In the genomic region with DNA sequence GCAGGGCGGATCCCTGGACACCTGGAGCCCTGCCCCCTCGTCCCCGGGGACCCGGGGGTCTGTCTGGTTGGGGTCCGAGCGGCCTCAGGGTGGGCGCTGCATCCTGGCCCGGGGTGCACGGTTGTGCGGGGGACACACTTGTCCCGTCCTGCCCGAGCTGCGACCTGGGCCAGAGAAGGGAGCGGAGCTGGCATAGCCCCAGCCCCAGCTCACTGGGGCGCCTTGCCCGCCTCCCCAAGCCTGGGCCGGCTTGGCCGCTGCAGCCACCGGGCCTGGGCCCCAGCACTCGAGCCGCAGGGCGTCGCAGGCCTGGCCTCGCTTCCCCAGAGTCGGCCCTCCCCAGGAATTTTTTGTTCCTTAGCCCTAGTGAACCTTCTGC, we compare ENCODE assay signal across 9 cellular contexts. TPM values are rescaled to one million over a fixed set of nuclear protein-coding genes. Genes with fewer than 3 reads are reported as not detected.
DNase-seq lines count a peak whose midpoint lies in the region; ATAC-seq, FAIRE-seq and TF ChIP-seq lines count a peak whose summit lies in the region.
"Had no signal": no experiment of that assay in that cellular context is flagged by ENCODE, and none has a peak within 500 bp of the region (broad histone marks: within the 10 kb centered on the region; RNA-seq: fewer than 3 reads in every experiment).

No MANE protein-coding gene starts in this region.

- H3K4me1 ChIP-seq in SK-N-SH (ENCODE audit: control insufficient read depth in 1 of 2, insufficient read depth in 2 of 2, low read depth in 1 of 2, low read length in 1 of 2) (peaks cover 0 to 23% of the 10 kb centered on the region in 2 experiments; a peak in 1 of 4 replicates), endothelial cell of umbilical vein (ENCODE audit: control insufficient read depth, extremely low read depth, insufficient read depth, low read length) (no peaks in the 10 kb centered on the region), mesodermal cell (ENCODE audit: control insufficient read depth, insufficient read depth, low read length, poor library complexity, severe bottlenecking) (peaks cover 7% of the 10 kb centered on the region), uterus (no peaks in the 10 kb centered on the region)

- BruUV-seq in endothelial cell of umbilical vein (replicated peaks; lab: Mats Ljungman, UMichigan): no TSS peak

- intact Hi-C loops in endothelial cell of umbilical vein (cut with micrococcal nuclease) (loop anchor here (1.0 to 10.0 kb wide), 3 partner anchors 1597 to 1954 kb away; no protein-coding TSS in a partner anchor), uterus (cut with DNase I; ENCODE audit: low total_unique reads) (no loop called here)

- ATAC-seq in SK-N-SH treated with all-trans-retinoic acid at 6 μM for 48 hours: no peak
- ATAC-seq in GM21390 (IDR thresholded peaks at IDR 0.05; ENCODE audit: unreplicated experiment): no peak
- ATAC-seq in GM19324 (IDR thresholded peaks at IDR 0.05; ENCODE audit: low FRiP score, unreplicated experiment): no peak

- DNase-seq in SK-N-SH (no peak), endothelial cell of umbilical vein (ENCODE audit: low read depth, low spot score) (no peak), uterus (no peak)
- no peak for DNase-seq in stimulated activated CD8-positive, alpha-beta memory T cell treated with anti-CD3 and anti-CD28 coated beads, Interleukin-4, amount 100 ng/mL, for 48 hours

- TF ChIP-seq RAD21 in SK-N-SH (IDR thresholded peaks at IDR 0.05; ENCODE audit: low read length): no peak

- peaks cover 1 to 8% of the 10 kb centered on the region in 2 experiments for H3K36me3 ChIP-seq in SK-N-SH (replicated peaks in 1 of 2; ENCODE audit: control insufficient read depth in 1 of 2, insufficient read depth in 2 of 2, low read length in 1 of 2)
- H3K36me3 ChIP-seq in endothelial cell of umbilical vein (ENCODE audit: control insufficient read depth in 2 of 2, extremely low read depth in 1 of 2, insufficient read depth in 2 of 2, low read length in 2 of 2): peaks cover 0 to 2% of the 10 kb centered on the region in 2 experiments
- H3K36me3 ChIP-seq in mesodermal cell (ENCODE audit: control insufficient read depth, insufficient read depth, low read length): peaks cover 30% of the 10 kb centered on the region
- H3K36me3 ChIP-seq in uterus: no peaks in the 10 kb centered on the region

- H3K4me3 ChIP-seq in SK-N-SH (ENCODE audit: low read depth in 2 of 2, low read length in 1 of 2): peak overlapping the region; percentile 52 to 58; a peak in 3 of 4 replicates
- H3K4me3 ChIP-seq in endothelial cell of umbilical vein (replicated peaks in 1 of 3; ENCODE audit: insufficient read depth in 1 of 3, low read depth in 1 of 3, low read length in 3 of 3): peak overlapping the region in 2 of 3 experiments; percentile 39 to 52
- H3K4me3 ChIP-seq in mesodermal cell (ENCODE audit: extremely low read depth, insufficient read depth, low read length, poor library complexity, severe bottlenecking): peak overlapping the region; percentile 31
- peak overlapping the region; percentile 22 to 45 for H3K4me3 ChIP-seq in uterus

- H2AFZ ChIP-seq in SK-N-SH (ENCODE audit: low read depth) (no peak overlapping the region), endothelial cell of umbilical vein (ENCODE audit: low read depth, low read length) (no peak overlapping the region)

- FAIRE-seq in endothelial cell of umbilical vein (lab: Jason Lieb, UNC): no peak

- no peaks in the 10 kb centered on the region for H3K79me2 ChIP-seq in SK-N-SH (ENCODE audit: insufficient read depth)
- no peaks in the 10 kb centered on the region for H3K79me2 ChIP-seq in endothelial cell of umbilical vein (ENCODE audit: control insufficient read depth, insufficient read depth, low read length)

- no peak for TF ChIP-seq EP300 in SK-N-SH (IDR thresholded peaks at IDR 0.05; ENCODE audit: borderline replicate concordance in 1 of 2, low read depth in 1 of 2, low read length in 1 of 2)

- TF ChIP-seq POLR2A in endothelial cell of umbilical vein (IDR thresholded peaks at IDR 0.05; ENCODE audit: low read depth, low read length) (no peak), uterus (IDR thresholded peaks at IDR 0.05) (no peak)

- no peaks in the 10 kb centered on the region for H3K27me3 ChIP-seq in SK-N-SH (ENCODE audit: insufficient read depth)
- H3K27me3 ChIP-seq in endothelial cell of umbilical vein (ENCODE audit: control insufficient read depth in 2 of 2, insufficient read depth in 2 of 2, low read length in 2 of 2): no peaks in the 10 kb centered on the region
- H3K27me3 ChIP-seq in uterus: no peaks in the 10 kb centered on the region

- H3K27ac ChIP-seq in SK-N-SH (ENCODE audit: low read depth in 2 of 2, low read length in 1 of 2): no peak overlapping the region
- H3K27ac ChIP-seq in endothelial cell of umbilical vein (ENCODE audit: insufficient read depth, low read depth, low read length): no peak overlapping the region
- no peak overlapping the region for H3K27ac ChIP-seq in mesodermal cell (ENCODE audit: low read depth, low read length, severe bottlenecking)
- H3K27ac ChIP-seq in uterus: no peak overlapping the region
- H3K27ac ChIP-seq: 22Rv1 had no signal

- H3F3A ChIP-seq in SK-N-SH (replicated peaks; ENCODE audit: insufficient read depth): no peaks in the 10 kb centered on the region

- POLR2A ChIA-PET in SK-N-SH (lab: Yijun Ruan, JAX): no interaction called here
- POLR2A ChIA-PET in endothelial cell of umbilical vein (lab: Charles Lee): no interaction called here

- WGBS in SK-N-SH (ENCODE audit: low lambda C conversion rate): 95% methylated on average over 9 of the region's 25 CpGs
- WGBS in mesodermal cell (ENCODE audit: insufficient coverage in 2 of 2), 2 experiments: 78 to 84% methylated on average over 24 of the region's 25 CpGs

- dilution Hi-C loops in endothelial cell of umbilical vein (cut with MboI; ENCODE audit: extremely low pct_ligation_motif_present, low sequenced_read_pairs): no loop called here

- H3K9me1 ChIP-seq in endothelial cell of umbilical vein (replicated peaks; ENCODE audit: control insufficient read depth, extremely low read depth, insufficient read depth, low read length): no peaks in the 10 kb centered on the region

- H3K9me2 ChIP-seq in SK-N-SH: no peaks in the 10 kb centered on the region

- H3K4me2 ChIP-seq in SK-N-SH (peak overlapping the region; percentile 75), endothelial cell of umbilical vein (ENCODE audit: insufficient read depth, low read length) (peak overlapping the region; percentile 39)

- no peak for TF ChIP-seq CTCF in SK-N-SH (IDR thresholded peaks at IDR 0.05)
- no peak for TF ChIP-seq CTCF in endothelial cell of umbilical vein (IDR thresholded peaks at IDR 0.05; ENCODE audit: extremely low read depth in 1 of 2, insufficient read depth in 1 of 2, low read depth in 1 of 2, low read length in 2 of 2)
- TF ChIP-seq CTCF in uterus (IDR thresholded peaks at IDR 0.05): no peak

- H3K9me3 ChIP-seq in SK-N-SH (no peaks in the 10 kb centered on the region), endothelial cell of umbilical vein (replicated peaks; ENCODE audit: control insufficient read depth, insufficient read depth, low read length) (no peaks in the 10 kb centered on the region), mesodermal cell (ENCODE audit: control insufficient read depth, low read length) (no peaks in the 10 kb centered on the region), uterus (no peaks in the 10 kb centered on the region)

- H4K20me1 ChIP-seq in SK-N-SH (ENCODE audit: insufficient read depth) (no peaks in the 10 kb centered on the region), endothelial cell of umbilical vein (replicated peaks; ENCODE audit: control insufficient read depth, extremely low read depth, insufficient read depth, low read length) (no peaks in the 10 kb centered on the region)

- CTCF ChIA-PET in SK-N-SH (lab: Yijun Ruan, JAX) (interaction anchor here (0.6 to 2.7 kb wide), 21 partner anchors 9 to 1684 kb away, joined by 3 to 35 read pairs (median 4); a partner anchor contains a TSS), endothelial cell of umbilical vein (lab: Charles Lee) (interaction anchor here (0.6 to 2.4 kb wide), 8 partner anchors 8 to 1952 kb away, joined by 3 to 27 read pairs (median 3); no protein-coding TSS in a partner anchor)

- H3K9ac ChIP-seq in SK-N-SH (no peak overlapping the region), endothelial cell of umbilical vein (replicated peaks; ENCODE audit: extremely low read depth, insufficient read depth, low read length) (no peak overlapping the region)

TF ChIP-seq in SK-N-SH, 30 proteins besides CTCF, POLR2A, EP300 and RAD21 (continues in another document):
- no peak for TF ChIP-seq POLR2AphosphoS5 (IDR thresholded peaks at IDR 0.05; ENCODE audit: low read depth, low read length)
- TF ChIP-seq TAF1 (IDR thresholded peaks at IDR 0.05; ENCODE audit: borderline replicate concordance, low read depth, low read length): no peak
- TF ChIP-seq RFX5 (IDR thresholded peaks at IDR 0.05; ENCODE audit: low read length): no peak
- no peak for TF ChIP-seq MEF2A (IDR thresholded peaks at IDR 0.05; ENCODE audit: borderline replicate concordance, low read depth)

TF ChIP-seq in SK-N-SH treated with all-trans-retinoic acid at 6 μM for 48 hours, 23 proteins besides CTCF, POLR2A, EP300 and RAD21 (continues in another document):
- no peak for TF ChIP-seq ZNF8 (CRISPR knock-in tag; IDR thresholded peaks at IDR 0.05)
- no peak for TF ChIP-seq RARB (CRISPR knock-in tag; IDR thresholded peaks at IDR 0.05)
- TF ChIP-seq ESRRG (CRISPR knock-in tag; IDR thresholded peaks at IDR 0.05): no peak
- no peak for TF ChIP-seq BACH2 (CRISPR knock-in tag; IDR thresholded peaks at IDR 0.05; ENCODE audit: borderline replicate concordance)
- TF ChIP-seq GLIS3 (CRISPR knock-in tag; IDR thresholded peaks at IDR 0.05): no peak

TF ChIP-seq in endothelial cell of umbilical vein, 7 proteins besides CTCF, POLR2A, EP300 and RAD21 (continues in another document):
- TF ChIP-seq GATA2 (IDR thresholded peaks at IDR 0.05; ENCODE audit: insufficient read depth, insufficient read length, low read depth, low read length) (no peak), JUN (IDR thresholded peaks at IDR 0.05; ENCODE audit: borderline replicate concordance, insufficient read depth, insufficient read length, low read depth) (no peak), EZH2 (IDR thresholded peaks at IDR 0.05; ENCODE audit: borderline replicate concordance, low read depth, low read length, severe bottlenecking) (no peak)

RNA-seq across cellular contexts. Expression of a gene that starts 54.5 kb away (rescaled TPM):
- polyA plus RNA-seq in SK-N-SH (2012; rRNA removed): 88.1 and 93.8 TPM in 2 replicates
- 91.5 and 117 TPM in 2 replicates for polyA plus RNA-seq in SK-N-SH (2012; cell fraction: cytosol; rRNA removed)
- 63.8 and 91.4 TPM in 2 replicates for polyA plus RNA-seq in SK-N-SH (2012; cell fraction: nucleus; rRNA removed)
- 132 and 137 TPM in 2 replicates for total RNA-seq in endothelial cell of umbilical vein
- polyA plus RNA-seq in endothelial cell of umbilical vein: 57.0 and 71.6 TPM in 2 replicates
- 99.3 and 117 TPM in 2 replicates for polyA plus RNA-seq in endothelial cell of umbilical vein (2011; cell fraction: cytosol; rRNA removed)
- 53.5 and 54.2 TPM in 2 replicates for polyA plus RNA-seq in endothelial cell of umbilical vein (2011; cell fraction: nucleus; rRNA removed)
- 151 and 198 TPM in 2 replicates for polyA plus RNA-seq in endothelial cell of umbilical vein (2012)
- polyA minus RNA-seq in endothelial cell of umbilical vein: 21.7 and 22.4 TPM in 2 replicates
- 31.9 TPM for polyA minus RNA-seq in endothelial cell of umbilical vein (2011; cell fraction: cytosol; rRNA and poly(A)+ RNA removed)
- 21.2 and 30.2 TPM in 2 replicates for polyA minus RNA-seq in endothelial cell of umbilical vein (2011; cell fraction: nucleus; rRNA and poly(A)+ RNA removed)
- polyA plus RNA-seq in mesodermal cell (2013, experiment 1 of 2): 157 TPM
- 165 TPM for polyA plus RNA-seq in mesodermal cell (2013, experiment 2 of 2)
- total RNA-seq in uterus: 10 to 100 TPM; 20.0 to 58.4 (median 45.0) TPM
